ENCODE assay signal across 28 cellular contexts in the genomic region with DNA sequence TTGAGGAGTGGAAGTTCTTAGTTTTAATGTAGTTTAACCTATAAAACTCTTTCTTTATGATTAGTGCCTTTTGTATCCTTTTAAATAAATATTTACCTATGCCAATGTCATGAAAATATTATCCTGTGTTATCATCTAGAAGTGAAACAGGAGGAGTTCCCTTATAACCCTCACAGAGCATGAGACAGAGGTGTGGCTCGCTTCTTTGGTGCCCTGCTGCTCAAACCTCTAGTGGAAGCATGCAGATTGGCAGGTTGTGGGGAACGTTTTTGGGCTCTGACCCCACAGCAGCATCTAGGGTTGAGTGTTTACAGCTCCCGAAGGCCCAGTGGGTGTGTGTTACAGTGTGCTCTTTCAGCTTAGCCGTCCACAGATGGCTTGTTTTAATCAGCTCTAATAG.
"Had no signal": no experiment of that assay in that cellular context is flagged by ENCODE, and none has a peak within 500 bp of the region (broad histone marks: within the 10 kb centered on the region; RNA-seq: fewer than 3 reads in every experiment).

No MANE protein-coding gene starts in this region.

- H3K4me3 ChIP-seq: adrenal gland, body of pancreas, esophagus muscularis mucosa, gastrocnemius medialis, heart left ventricle had no signal

- DNase-seq: activated CD4-positive, alpha-beta T cell treated with anti-CD3 and anti-CD28 coated beads for 1 hour; activated CD4-positive, alpha-beta T cell treated with anti-CD3 and anti-CD28 coated beads for 48 hours; activated CD4-positive, alpha-beta T cell treated with anti-CD3 and anti-CD28 coated beads, Interleukin-2, amount 50 U/mL, for 1 hour; activated CD4-positive, alpha-beta T cell treated with anti-CD3 and anti-CD28 coated beads, Interleukin-2, amount 50 U/mL, for 48 hours; activated CD8-positive, alpha-beta memory T cell treated with anti-CD3 and anti-CD28 coated beads, Interleukin-2, amount 10 ng/mL, durations not matched to agents 7 days and 5 days; activated CD8-positive, alpha-beta memory T cell treated with anti-CD3 and anti-CD28 coated beads, Interleukin-2, amount 50 U/mL, for 4 hours; activated CD8-positive, alpha-beta T cell treated with anti-CD3 and anti-CD28 coated beads for 36 hours; activated effector memory CD4-positive, alpha-beta T cell treated with anti-CD3 and anti-CD28 coated beads, Interleukin-2, amount 50 U/mL, for 16 hours; activated naive CD4-positive, alpha-beta T cell treated with anti-CD3 and anti-CD28 coated beads for 36 hours; activated naive CD8-positive, alpha-beta T cell treated with anti-CD3 and anti-CD28 coated beads for 36 hours; activated naive CD8-positive, alpha-beta T cell treated with anti-CD3 and anti-CD28 coated beads, Interleukin-2, amount 50 U/mL, for 24 hours; activated T-cell treated with anti-CD3 and anti-CD28 coated beads, Interleukin-2, amount 50 U/mL, for 1 hour; activated T-cell treated with anti-CD3 and anti-CD28 coated beads, Interleukin-2, amount 50 U/mL, for 48 hours; adrenal gland; amygdala; body of pancreas; caudate nucleus; cortex of kidney; dermis blood vessel endothelial cell; effector CD4-positive, alpha-beta T cell; effector memory CD8-positive, alpha-beta T cell; erythroblast; foreskin keratinocyte; gastrocnemius medialis; glutamatergic neuron; heart left ventricle; T-helper 17 cell had no signal

- H3K36me3 ChIP-seq: adrenal gland, esophagus muscularis mucosa, gastrocnemius medialis, heart left ventricle had no signal

- H3K9me3 ChIP-seq: adrenal gland, body of pancreas, esophagus muscularis mucosa, gastrocnemius medialis, heart left ventricle had no signal

- H3K27ac ChIP-seq: adrenal gland, body of pancreas, esophagus muscularis mucosa, foreskin keratinocyte, gastrocnemius medialis, heart left ventricle had no signal

- H3K27me3 ChIP-seq: adrenal gland, body of pancreas, esophagus muscularis mucosa, foreskin keratinocyte, gastrocnemius medialis, heart left ventricle had no signal
